7 cellular contexts compared by ENCODE assay signal in genomic region chr6:131898718-131899117, GRCh38. TPM values are rescaled to one million over a fixed set of nuclear protein-coding genes. Genes with fewer than 3 reads are reported as not detected.
"Had no signal": no experiment of that assay in that cellular context is flagged by ENCODE, and none has a peak within 500 bp of the region (broad histone marks: within the 10 kb centered on the region; RNA-seq: fewer than 3 reads in every experiment).

No MANE protein-coding gene starts in this region.

- H3K27ac ChIP-seq: HL-60, KMS-11 had no signal

- DNase-seq: IMR-90, KBM-7, KG1 had no signal

- FAIRE-seq: K562 had no signal

- H3K9ac ChIP-seq: KMS-11 had no signal

- H3K4me3 ChIP-seq: K562 had no signal

- ATAC-seq: K562 had no signal

- H3K4me2 ChIP-seq: KMS-11 had no signal

RNA-seq across cellular contexts. Expression of gene CCN2, which starts 52.5 kb away (rescaled TPM):
- polyA plus RNA-seq: IgD-negative memory B cell, K562 had no signal
